In genomic region chr17:29621751-29622194, GRCh38 we compare ENCODE assay signal across 9 cellular contexts. TPM values are rescaled to one million over a fixed set of nuclear protein-coding genes. Genes with fewer than 3 reads are reported as not detected.
DNase-seq lines count a peak whose midpoint lies in the region; ATAC-seq and TF ChIP-seq lines count a peak whose summit lies in the region.
"Had no signal": no experiment of that assay in that cellular context is flagged by ENCODE, and none has a peak within 500 bp of the region (broad histone marks: within the 10 kb centered on the region; RNA-seq: fewer than 3 reads in every experiment).

No MANE protein-coding gene starts in this region.

- H3K9me3 Mint-ChIP-seq in stimulated activated naive CD8-positive, alpha-beta T cell treated with anti-CD3 and anti-CD28 coated beads, Interleukin-15, Interleukin-2, amounts not matched to agents 100 ng/mL and 50 ng/mL, for 24 hours, result no peaks in the 10 kb centered on the region
- H3K9me3 Mint-ChIP-seq in MCF 10A (ENCODE audit: unreplicated experiment), result no peaks in the 10 kb centered on the region

- H3K9me3 ChIP-seq in muscle layer of duodenum (ENCODE audit: control insufficient read depth in 1 of 2, low read length in 2 of 2), result no peaks in the 10 kb centered on the region

- peak overlapping the region; percentile 57 to 78 for H3K4me3 ChIP-seq in muscle layer of duodenum (ENCODE audit: low read depth in 1 of 2, low read length in 2 of 2)

- intact Hi-C loops in MCF 10A (cut with micrococcal nuclease), result no loop called here

- POLR2A ChIA-PET in MCF 10A (lab: Yijun Ruan, JAX), result interaction anchor here (1.3 kb wide), 1 partner anchor 21 kb away, joined by 3 read pairs; no protein-coding TSS in a partner anchor

- TF ChIP-seq CTCF in MCF 10A (IDR thresholded peaks at IDR 0.05; ENCODE audit: unreplicated experiment), result no peak

- H3K27ac Mint-ChIP-seq in stimulated activated naive CD8-positive, alpha-beta T cell treated with anti-CD3 and anti-CD28 coated beads, Interleukin-15, Interleukin-2, amounts not matched to agents 100 ng/mL and 50 ng/mL, for 24 hours, result no peak overlapping the region
- H3K27ac Mint-ChIP-seq in MCF 10A (ENCODE audit: low read depth, unreplicated experiment), result no peak overlapping the region

- peaks cover 6% of the 10 kb centered on the region for H3K36me3 Mint-ChIP-seq in stimulated activated naive CD8-positive, alpha-beta T cell treated with anti-CD3 and anti-CD28 coated beads, Interleukin-15, Interleukin-2, amounts not matched to agents 100 ng/mL and 50 ng/mL, for 24 hours (ENCODE audit: low read depth)
- peaks cover 9% of the 10 kb centered on the region for H3K36me3 Mint-ChIP-seq in MCF 10A (ENCODE audit: insufficient read depth, unreplicated experiment)

- no TSS peak for BruUV-seq in MCF 10A (replicated peaks; lab: Mats Ljungman, UMichigan)

- no peak for ATAC-seq in stimulated activated naive CD8-positive, alpha-beta T cell treated with anti-CD3 and anti-CD28 coated beads, Interleukin-15, Interleukin-2, amounts not matched to agents 100 U/mL and 50 U/mL, for 24 hours
- no peak for ATAC-seq in HG03135 (IDR thresholded peaks at IDR 0.05; ENCODE audit: unreplicated experiment)

- H3K27me3 ChIP-seq in muscle layer of duodenum (ENCODE audit: low read depth, low read length), result peaks cover under 1% of the 10 kb centered on the region

- DNase-seq in stimulated activated naive CD8-positive, alpha-beta T cell treated with anti-CD3 and anti-CD28 coated beads, Interleukin-15, Interleukin-2, amounts not matched to agents 100 U/mL and 50 U/mL, for 24 hours, result no peak
- no peak for DNase-seq in MCF 10A (ENCODE audit: unreplicated experiment)
- DNase-seq in stimulated activated CD8-positive, alpha-beta memory T cell treated with anti-CD3 and anti-CD28 coated beads, Interleukin-4, amount 100 ng/mL, for 48 hours, result no peak
- no peak for DNase-seq in middle frontal gyrus (ENCODE audit: extremely low spot score, low spot score)
- DNase-seq in stimulated activated CD4-positive, alpha-beta T cell treated with anti-CD3 and anti-CD28 coated beads, Interleukin-15, amount 100 ng/mL, for 24 hours, result no peak
- DNase-seq: GF-D8 had no signal

- CTCF ChIA-PET in MCF 10A (lab: Yijun Ruan, JAX), result interaction anchor here (0.7 to 0.9 kb wide), 2 partner anchors 30 to 47 kb away, joined by 3 read pairs; no protein-coding TSS in a partner anchor

- H3K4me3 Mint-ChIP-seq in stimulated activated naive CD8-positive, alpha-beta T cell treated with anti-CD3 and anti-CD28 coated beads, Interleukin-15, Interleukin-2, amounts not matched to agents 100 ng/mL and 50 ng/mL, for 24 hours, result peak overlapping the region; percentile 81
- peak overlapping the region; percentile 63 for H3K4me3 Mint-ChIP-seq in MCF 10A (ENCODE audit: unreplicated experiment)

- peaks cover 57% of the 10 kb centered on the region for H3K4me1 Mint-ChIP-seq in stimulated activated naive CD8-positive, alpha-beta T cell treated with anti-CD3 and anti-CD28 coated beads, Interleukin-15, Interleukin-2, amounts not matched to agents 100 ng/mL and 50 ng/mL, for 24 hours (ENCODE audit: low read depth)
- peaks cover 49% of the 10 kb centered on the region for H3K4me1 Mint-ChIP-seq in MCF 10A (ENCODE audit: insufficient read depth, unreplicated experiment)

- H3K4me1 ChIP-seq in muscle layer of duodenum (ENCODE audit: control insufficient read depth in 1 of 2, insufficient read depth in 2 of 2, low read length in 2 of 2), result peaks cover 3 to 56% of the 10 kb centered on the region in 2 donors

- no peaks in the 10 kb centered on the region for H3K36me3 ChIP-seq in muscle layer of duodenum (ENCODE audit: control insufficient read depth in 1 of 2, insufficient read depth in 2 of 2, low read length in 2 of 2)

- H3K27me3 Mint-ChIP-seq in stimulated activated naive CD8-positive, alpha-beta T cell treated with anti-CD3 and anti-CD28 coated beads, Interleukin-15, Interleukin-2, amounts not matched to agents 100 ng/mL and 50 ng/mL, for 24 hours, result no peaks in the 10 kb centered on the region
- H3K27me3 Mint-ChIP-seq in MCF 10A (ENCODE audit: insufficient read depth, unreplicated experiment), result no peaks in the 10 kb centered on the region

- H3K27ac ChIP-seq in muscle layer of duodenum (ENCODE audit: low read length), result no peak overlapping the region

RNA-seq across cellular contexts. Expression of gene CORO6, which starts 0.9 kb away (rescaled TPM):
- total RNA-seq in MCF 10A (2022), result 1.4 and 1.6 TPM in 2 replicates

RNA-seq across cellular contexts. Expression of gene ANKRD13B, which starts 28.8 kb away (rescaled TPM):
- total RNA-seq in MCF 10A (2022), result 14.4 and 17.9 TPM in 2 replicates

RNA-seq across cellular contexts. Expression of gene GIT1, which starts 32.3 kb away (rescaled TPM):
- 49.0 and 52.6 TPM in 2 replicates for total RNA-seq in MCF 10A (2022)

RNA-seq across cellular contexts. Expression of gene TP53I13, which starts 53.3 kb away (rescaled TPM):
- total RNA-seq in MCF 10A (2022), result 29.6 and 34.5 TPM in 2 replicates

RNA-seq across cellular contexts. Expression of gene ABHD15, which starts 54.9 kb away (rescaled TPM):
- total RNA-seq in MCF 10A (2022), result 2.8 and 4.9 TPM in 2 replicates
